1 cellular context compared by ENCODE assay signal in the genomic region with DNA sequence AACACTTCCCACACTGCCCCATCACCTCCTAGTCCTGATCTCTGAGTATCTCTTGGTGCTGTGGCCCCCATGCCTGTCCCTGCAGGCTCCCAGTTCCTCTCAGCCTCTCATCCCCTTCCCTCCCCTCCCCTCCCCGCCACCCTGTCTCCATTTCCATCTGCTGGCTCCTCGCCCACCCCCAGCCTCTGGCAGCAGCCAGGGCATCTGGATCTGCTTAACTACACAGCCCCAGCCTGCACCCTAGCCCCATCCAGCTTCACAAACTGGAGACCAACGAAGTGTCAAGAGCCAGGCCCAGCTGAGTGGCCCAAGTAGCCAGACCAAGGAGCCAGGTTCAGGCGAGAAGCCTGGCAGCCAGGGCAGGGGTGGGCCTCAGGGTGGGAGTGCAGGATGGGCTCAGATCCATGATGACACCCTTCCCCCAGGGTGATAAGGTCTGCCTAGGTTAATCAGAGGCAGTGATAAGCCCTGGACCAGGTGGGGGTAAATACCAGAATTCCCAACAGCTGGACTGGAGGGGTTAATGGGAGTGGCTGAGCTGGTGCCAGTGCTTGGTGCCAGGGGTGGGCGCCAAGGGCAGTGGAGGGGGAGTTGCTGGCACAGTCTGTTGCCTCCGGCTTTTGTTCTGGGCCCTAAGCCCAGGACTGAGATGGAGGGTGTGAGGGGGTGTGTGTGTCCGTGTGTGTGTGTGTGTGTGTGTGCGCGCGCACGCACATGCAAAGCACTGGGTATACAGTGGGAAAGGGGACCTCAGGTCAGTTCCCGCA.
TF ChIP-seq lines count a peak whose summit lies in the region.

No MANE protein-coding gene starts in this region.

TF ChIP-seq in GM23338, 12 proteins besides CTCF, POLR2A, EP300 and RAD21 (continued from another document):
- TF ChIP-seq, protein P1, sequence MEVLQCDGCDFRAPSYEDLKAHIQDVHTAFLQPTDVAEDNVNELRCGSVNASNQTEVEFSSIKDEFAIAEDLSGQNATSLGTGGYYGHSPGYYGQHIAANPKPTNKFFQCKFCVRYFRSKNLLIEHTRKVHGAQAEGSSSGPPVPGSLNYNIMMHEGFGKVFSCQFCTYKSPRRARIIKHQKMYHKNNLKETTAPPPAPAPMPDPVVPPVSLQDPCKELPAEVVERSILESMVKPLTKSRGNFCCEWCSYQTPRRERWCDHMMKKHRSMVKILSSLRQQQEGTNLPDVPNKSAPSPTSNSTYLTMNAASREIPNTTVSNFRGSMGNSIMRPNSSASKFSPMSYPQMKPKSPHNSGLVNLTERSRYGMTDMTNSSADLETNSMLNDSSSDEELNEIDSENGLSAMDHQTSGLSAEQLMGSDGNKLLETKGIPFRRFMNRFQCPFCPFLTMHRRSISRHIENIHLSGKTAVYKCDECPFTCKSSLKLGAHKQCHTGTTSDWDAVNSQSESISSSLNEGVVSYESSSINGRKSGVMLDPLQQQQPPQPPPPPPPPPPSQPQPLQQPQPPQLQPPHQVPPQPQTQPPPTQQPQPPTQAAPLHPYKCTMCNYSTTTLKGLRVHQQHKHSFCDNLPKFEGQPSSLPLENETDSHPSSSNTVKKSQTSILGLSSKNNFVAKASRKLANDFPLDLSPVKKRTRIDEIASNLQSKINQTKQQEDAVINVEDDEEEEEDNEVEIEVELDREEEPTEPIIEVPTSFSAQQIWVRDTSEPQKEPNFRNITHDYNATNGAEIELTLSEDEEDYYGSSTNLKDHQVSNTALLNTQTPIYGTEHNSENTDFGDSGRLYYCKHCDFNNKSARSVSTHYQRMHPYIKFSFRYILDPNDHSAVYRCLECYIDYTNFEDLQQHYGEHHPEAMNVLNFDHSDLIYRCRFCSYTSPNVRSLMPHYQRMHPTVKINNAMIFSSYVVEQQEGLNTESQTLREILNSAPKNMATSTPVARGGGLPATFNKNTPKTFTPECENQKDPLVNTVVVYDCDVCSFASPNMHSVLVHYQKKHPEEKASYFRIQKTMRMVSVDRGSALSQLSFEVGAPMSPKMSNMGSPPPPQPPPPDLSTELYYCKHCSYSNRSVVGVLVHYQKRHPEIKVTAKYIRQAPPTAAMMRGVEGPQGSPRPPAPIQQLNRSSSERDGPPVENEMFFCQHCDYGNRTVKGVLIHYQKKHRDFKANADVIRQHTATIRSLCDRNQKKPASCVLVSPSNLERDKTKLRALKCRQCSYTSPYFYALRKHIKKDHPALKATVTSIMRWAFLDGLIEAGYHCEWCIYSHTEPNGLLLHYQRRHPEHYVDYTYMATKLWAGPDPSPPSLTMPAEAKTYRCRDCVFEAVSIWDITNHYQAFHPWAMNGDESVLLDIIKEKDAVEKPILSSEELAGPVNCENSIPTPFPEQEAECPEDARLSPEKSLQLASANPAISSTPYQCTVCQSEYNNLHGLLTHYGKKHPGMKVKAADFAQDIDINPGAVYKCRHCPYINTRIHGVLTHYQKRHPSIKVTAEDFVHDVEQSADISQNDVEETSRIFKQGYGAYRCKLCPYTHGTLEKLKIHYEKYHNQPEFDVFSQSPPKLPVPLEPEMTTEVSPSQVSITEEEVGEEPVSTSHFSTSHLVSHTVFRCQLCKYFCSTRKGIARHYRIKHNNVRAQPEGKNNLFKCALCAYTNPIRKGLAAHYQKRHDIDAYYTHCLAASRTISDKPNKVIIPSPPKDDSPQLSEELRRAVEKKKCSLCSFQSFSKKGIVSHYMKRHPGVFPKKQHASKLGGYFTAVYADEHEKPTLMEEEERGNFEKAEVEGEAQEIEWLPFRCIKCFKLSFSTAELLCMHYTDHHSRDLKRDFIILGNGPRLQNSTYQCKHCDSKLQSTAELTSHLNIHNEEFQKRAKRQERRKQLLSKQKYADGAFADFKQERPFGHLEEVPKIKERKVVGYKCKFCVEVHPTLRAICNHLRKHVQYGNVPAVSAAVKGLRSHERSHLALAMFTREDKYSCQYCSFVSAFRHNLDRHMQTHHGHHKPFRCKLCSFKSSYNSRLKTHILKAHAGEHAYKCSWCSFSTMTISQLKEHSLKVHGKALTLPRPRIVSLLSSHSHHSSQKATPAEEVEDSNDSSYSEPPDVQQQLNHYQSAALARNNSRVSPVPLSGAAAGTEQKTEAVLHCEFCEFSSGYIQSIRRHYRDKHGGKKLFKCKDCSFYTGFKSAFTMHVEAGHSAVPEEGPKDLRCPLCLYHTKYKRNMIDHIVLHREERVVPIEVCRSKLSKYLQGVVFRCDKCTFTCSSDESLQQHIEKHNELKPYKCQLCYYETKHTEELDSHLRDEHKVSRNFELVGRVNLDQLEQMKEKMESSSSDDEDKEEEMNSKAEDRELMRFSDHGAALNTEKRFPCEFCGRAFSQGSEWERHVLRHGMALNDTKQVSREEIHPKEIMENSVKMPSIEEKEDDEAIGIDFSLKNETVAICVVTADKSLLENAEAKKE (CRISPR knock-in tag; IDR thresholded peaks at IDR 0.05) = no peak
- TF ChIP-seq EZH2 (IDR thresholded peaks at IDR 0.05; ENCODE audit: low read depth, unreplicated experiment) = no peak
- no peak for TF ChIP-seq POLR2AphosphoS5 (IDR thresholded peaks at IDR 0.05; ENCODE audit: low read depth)
- no peak for TF ChIP-seq CREB1 (CRISPR knock-in tag; IDR thresholded peaks at IDR 0.05; ENCODE audit: low read depth)
